ENCODE assay signal across 25 cellular contexts in the genomic region with DNA sequence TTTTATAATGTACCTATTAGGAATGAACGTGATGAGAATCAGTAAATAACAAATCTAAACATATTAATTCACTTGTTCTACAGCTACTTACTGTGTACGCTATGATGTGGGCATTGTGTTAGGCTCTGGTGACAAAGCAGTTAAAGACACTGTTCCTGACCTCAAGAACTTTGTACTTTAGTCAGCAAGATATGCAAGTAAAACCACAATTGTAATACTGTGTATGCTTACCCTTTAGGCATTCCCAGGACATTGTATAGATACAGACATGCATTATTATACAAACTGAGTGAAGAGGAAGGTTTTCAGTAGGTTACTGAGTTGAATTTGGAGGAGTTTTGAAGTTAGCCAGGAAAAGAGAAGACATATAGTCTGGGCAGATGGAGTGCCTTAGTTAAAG.
"Had no signal": no experiment of that assay in that cellular context is flagged by ENCODE, and none has a peak within 500 bp of the region (broad histone marks: within the 10 kb centered on the region; RNA-seq: fewer than 3 reads in every experiment).

No MANE protein-coding gene starts in this region.

- H3K27me3 Mint-ChIP-seq: naive thymus-derived CD4-positive, alpha-beta T cell; natural killer cell treated with Interleukin-12 subunit alpha and Interleukin-12 subunit beta and Interleukin-15 and Interleukin-18, amount 100 ng/mL, for 72 hours; stimulated activated memory B cell treated with anti-CD40 and anti-IgM and Interleukin-4, amounts not matched to agents 10 μg/mL and 1 μg/mL and 100 μg/mL, for 72 hours; stimulated activated naive CD8-positive, alpha-beta T cell treated with anti-CD3 and anti-CD28 coated beads, Interleukin-15, amount 100 ng/mL, for 72 hours; type B pancreatic cell had no signal

- H3K4me3 Mint-ChIP-seq: mesothelial cell of epicardium; naive thymus-derived CD4-positive, alpha-beta T cell; natural killer cell treated with Interleukin-12 subunit alpha and Interleukin-12 subunit beta and Interleukin-15 and Interleukin-18, amount 100 ng/mL, for 72 hours; stimulated activated memory B cell treated with anti-CD40 and anti-IgM and Interleukin-4, amounts not matched to agents 10 μg/mL and 1 μg/mL and 100 μg/mL, for 72 hours; stimulated activated naive CD8-positive, alpha-beta T cell treated with anti-CD3 and anti-CD28 coated beads, Interleukin-15, amount 100 ng/mL, for 72 hours; type B pancreatic cell had no signal

- DNase-seq: islet precursor cell; left lung; mesendoderm; naive thymus-derived CD4-positive, alpha-beta T cell; ovary; posterior cingulate gyrus; retina; right cardiac atrium; sigmoid colon; stimulated activated CD4-positive, alpha-beta T cell treated with anti-CD3 and anti-CD28 coated beads, Interleukin-1b, Interleukin-23, amount 100 ng/mL, for 48 hours; stimulated activated CD4-positive, alpha-beta T cell treated with anti-CD3 and anti-CD28 coated beads, Interleukin-2, amount 100 ng/mL, for 48 hours; stimulated activated CD4-positive, alpha-beta T cell treated with anti-CD3 and anti-CD28 coated beads, Interleukin-4, amount 100 ng/mL, for 4 hours; stimulated activated CD8-positive, alpha-beta memory T cell treated with anti-CD3 and anti-CD28 coated beads, Interleukin-4, amount 100 ng/mL, for 48 hours; stimulated activated naive CD4-positive, alpha-beta T cell treated with Interleukin-2 at 50 U/mL for 16 hours; stimulated activated naive CD8-positive, alpha-beta T cell treated with anti-CD3 and anti-CD28 coated beads, Interleukin-15, amount 100 ng/mL, for 72 hours; substantia nigra; uterus had no signal

- H3K4me1 ChIP-seq: left lung, prostate gland, sigmoid colon, tibial nerve, uterus had no signal

- H3K4me1 Mint-ChIP-seq: mesothelial cell of epicardium; naive thymus-derived CD4-positive, alpha-beta T cell; stimulated activated memory B cell treated with anti-CD40 and anti-IgM and Interleukin-4, amounts not matched to agents 10 μg/mL and 1 μg/mL and 100 μg/mL, for 72 hours; stimulated activated naive CD8-positive, alpha-beta T cell treated with anti-CD3 and anti-CD28 coated beads, Interleukin-15, amount 100 ng/mL, for 72 hours had no signal

- H3K4me3 ChIP-seq: left lung, lung, ovary, prostate gland, sigmoid colon, smooth muscle cell, tibial nerve, uterus had no signal

- H3K27me3 ChIP-seq: left lung, ovary, sigmoid colon, tibial nerve, uterus had no signal

- H3K9me3 ChIP-seq: ovary, prostate gland, sigmoid colon, tibial nerve, uterus had no signal

- H3K9me3 Mint-ChIP-seq: type B pancreatic cell had no signal

- ATAC-seq: left lung; naive thymus-derived CD4-positive, alpha-beta T cell; natural killer cell treated with Interleukin-12 subunit alpha and Interleukin-12 subunit beta and Interleukin-15 and Interleukin-18, amount 100 ng/mL, for 72 hours; right cardiac atrium; stimulated activated memory B cell treated with anti-CD40 and anti-IgM and Interleukin-4, amounts not matched to agents 10 μg/mL and 1 μg/mL and 100 μg/mL, for 72 hours; stimulated activated naive CD8-positive, alpha-beta T cell treated with anti-CD3 and anti-CD28 coated beads, Interleukin-15, amount 100 ng/mL, for 72 hours had no signal

- H3K36me3 ChIP-seq: left lung, ovary, prostate gland, sigmoid colon, tibial nerve, uterus had no signal

- H3K27ac ChIP-seq: left lung, ovary, prostate gland, sigmoid colon, tibial nerve, uterus had no signal

- H3K36me3 Mint-ChIP-seq: mesothelial cell of epicardium; stimulated activated memory B cell treated with anti-CD40 and anti-IgM and Interleukin-4, amounts not matched to agents 10 μg/mL and 1 μg/mL and 100 μg/mL, for 72 hours; type B pancreatic cell had no signal

- H3K27ac Mint-ChIP-seq: mesothelial cell of epicardium; naive thymus-derived CD4-positive, alpha-beta T cell; natural killer cell treated with Interleukin-12 subunit alpha and Interleukin-12 subunit beta and Interleukin-15 and Interleukin-18, amount 100 ng/mL, for 72 hours; stimulated activated memory B cell treated with anti-CD40 and anti-IgM and Interleukin-4, amounts not matched to agents 10 μg/mL and 1 μg/mL and 100 μg/mL, for 72 hours; stimulated activated naive CD8-positive, alpha-beta T cell treated with anti-CD3 and anti-CD28 coated beads, Interleukin-15, amount 100 ng/mL, for 72 hours; type B pancreatic cell had no signal
